Comparison of ENCODE assay signal across 29 cellular contexts in genomic region chr7:8121243-8121642, GRCh38.
A peak's percentile ranks its signal among the peaks of the same experiment; 100 is the strongest.
DNase-seq lines count a peak whose midpoint lies in the region; ATAC-seq lines count a peak whose summit lies in the region.
"Had no signal": no experiment of that assay in that cellular context is flagged by ENCODE, and none has a peak within 500 bp of the region (broad histone marks: within the 10 kb centered on the region; RNA-seq: fewer than 3 reads in every experiment).

No MANE protein-coding gene starts in this region.

- no peak overlapping the region for H3K4me3 ChIP-seq in CD4-positive, alpha-beta memory T cell (ENCODE audit: low read length in 2 of 2)
- H3K4me3 ChIP-seq in naive thymus-derived CD4-positive, alpha-beta T cell (ENCODE audit: low read length), result no peak overlapping the region
- H3K4me3 ChIP-seq: body of pancreas, prostate gland, testis had no signal

- no peak for ATAC-seq in naive thymus-derived CD4-positive, alpha-beta T cell
- ATAC-seq: body of pancreas, PC-3 had no signal

- no peaks in the 10 kb centered on the region for H3K9me3 ChIP-seq in CD4-positive, alpha-beta memory T cell (ENCODE audit: control insufficient read depth in 1 of 2, low read length in 2 of 2)
- no peaks in the 10 kb centered on the region for H3K9me3 ChIP-seq in naive thymus-derived CD4-positive, alpha-beta T cell (ENCODE audit: control insufficient read depth in 2 of 3, low read length in 3 of 3)
- H3K9me3 ChIP-seq: body of pancreas, prostate gland, SK-N-SH, testis had no signal

- DNase-seq in T-helper 1 cell (no peak), LHCN-M2 (ENCODE audit: low read depth) (peak; percentile 2), immature natural killer cell (no peak), NCI-H524 (lab: John Stamatoyannopoulos, UW) (no peak), NCI-H2029 treated with DMSO at 0.1 percent for 48 hours (lab: John Stamatoyannopoulos, UW) (no peak)
- no peak for DNase-seq in CD4-positive, alpha-beta memory T cell
- no peak for DNase-seq in naive thymus-derived CD4-positive, alpha-beta T cell
- DNase-seq: activated CD4-positive, alpha-beta T cell treated with anti-CD3 and anti-CD28 coated beads, Interleukin-2, amount 10 ng/mL, durations not matched to agents 7 days and 5 days; activated CD8-positive, alpha-beta memory T cell treated with anti-CD3 and anti-CD28 coated beads, Interleukin-2, amount 50 U/mL, for 4 hours; activated effector memory CD4-positive, alpha-beta T cell treated with anti-CD3 and anti-CD28 coated beads, Interleukin-2, amount 50 U/mL, for 16 hours; body of pancreas; effector CD4-positive, alpha-beta T cell; erythroblast; glutamatergic neuron; H9; Karpas-422; kidney; MV-4-11; naive B cell; NCI-H2171 treated with DMSO at 0.1 percent for 48 hours; PC-3; SK-N-SH; stimulated activated CD4-positive, alpha-beta T cell treated with anti-CD3 and anti-CD28 coated beads, Interleukin-15, amount 100 ng/mL, for 24 hours; stimulated activated naive CD4-positive, alpha-beta T cell; testis; WERI-Rb-1 had no signal

- no peak overlapping the region for H3K4me3 Mint-ChIP-seq in T-helper 1 cell treated with Interleukin-12 subunit alpha and Interleukin-12 subunit beta and Interleukin-4 antibody, amounts not matched to agents 30 μg/mL and 1 μg/mL, for 36 hours
- peak overlapping the region in 2 of 8 donors; percentile 21 for H3K4me3 Mint-ChIP-seq in CD4-positive, alpha-beta memory T cell
- H3K4me3 Mint-ChIP-seq in immature natural killer cell, result peak overlapping the region in 4 of 5 donors; percentile 15 to 53 (median 34)
- no peak overlapping the region for H3K4me3 Mint-ChIP-seq in naive thymus-derived CD4-positive, alpha-beta T cell
- H3K4me3 Mint-ChIP-seq: activated CD4-positive, alpha-beta T cell treated with anti-CD3 and anti-CD28 coated beads, Interleukin-2, amount 10 ng/mL, durations not matched to agents 7 days and 5 days; H9; mesothelial cell of epicardium; naive B cell had no signal

- H3K9me3 Mint-ChIP-seq in T-helper 1 cell treated with Interleukin-12 subunit alpha and Interleukin-12 subunit beta and Interleukin-4 antibody, amounts not matched to agents 30 μg/mL and 1 μg/mL, for 36 hours, result peaks cover 5% of the 10 kb centered on the region
- no peaks in the 10 kb centered on the region for H3K9me3 Mint-ChIP-seq in CD4-positive, alpha-beta memory T cell
- H3K9me3 Mint-ChIP-seq in immature natural killer cell, result no peaks in the 10 kb centered on the region
- peaks cover 0 to 11% (median 0%) of the 10 kb centered on the region in 11 donors for H3K9me3 Mint-ChIP-seq in naive thymus-derived CD4-positive, alpha-beta T cell
- H3K9me3 Mint-ChIP-seq: activated CD4-positive, alpha-beta T cell treated with anti-CD3 and anti-CD28 coated beads, Interleukin-2, amount 10 ng/mL, durations not matched to agents 7 days and 5 days; H9; mesothelial cell of epicardium had no signal

- intact Hi-C loops in CD4-positive, alpha-beta memory T cell (cut with micrococcal nuclease), result no loop called here
- intact Hi-C loops in naive thymus-derived CD4-positive, alpha-beta T cell (cut with micrococcal nuclease), result loop anchor here in 1 of 2 donors (10.0 kb wide), 1 partner anchor 936 kb away; the partner anchor contains the start of gene C1GALT1

- H3K4me1 ChIP-seq in CD4-positive, alpha-beta memory T cell (ENCODE audit: insufficient read depth, low read length), result peaks cover 77% of the 10 kb centered on the region
- H3K4me1 ChIP-seq in naive thymus-derived CD4-positive, alpha-beta T cell (ENCODE audit: control insufficient read depth in 2 of 2, insufficient read depth in 2 of 2, low read length in 2 of 2), result peaks cover 22 to 32% of the 10 kb centered on the region in 2 donors
- H3K4me1 ChIP-seq: body of pancreas, prostate gland, testis had no signal

- CTCF ChIA-PET in CD4-positive, alpha-beta memory T cell (lab: Charles Lee; ENCODE audit: partially characterized antibody), result no interaction called here
- CTCF ChIA-PET in naive thymus-derived CD4-positive, alpha-beta T cell (lab: Charles Lee), result no interaction called here

- no peaks in the 10 kb centered on the region for H3K27me3 Mint-ChIP-seq in T-helper 1 cell treated with Interleukin-12 subunit alpha and Interleukin-12 subunit beta and Interleukin-4 antibody, amounts not matched to agents 30 μg/mL and 1 μg/mL, for 36 hours (ENCODE audit: low read depth)
- no peaks in the 10 kb centered on the region for H3K27me3 Mint-ChIP-seq in CD4-positive, alpha-beta memory T cell
- H3K27me3 Mint-ChIP-seq in immature natural killer cell (ENCODE audit: low read depth in 3 of 3), result peaks cover 5 to 13% (median 6%) of the 10 kb centered on the region in 3 donors
- no peaks in the 10 kb centered on the region for H3K27me3 Mint-ChIP-seq in naive thymus-derived CD4-positive, alpha-beta T cell
- H3K27me3 Mint-ChIP-seq: activated CD4-positive, alpha-beta T cell treated with anti-CD3 and anti-CD28 coated beads, Interleukin-2, amount 10 ng/mL, durations not matched to agents 7 days and 5 days; naive B cell had no signal

- H3K36me3 ChIP-seq in CD4-positive, alpha-beta memory T cell (ENCODE audit: insufficient read depth, low read length), result no peaks in the 10 kb centered on the region
- no peaks in the 10 kb centered on the region for H3K36me3 ChIP-seq in naive thymus-derived CD4-positive, alpha-beta T cell (ENCODE audit: control insufficient read depth in 2 of 3, insufficient read depth in 3 of 3, low read length in 3 of 3)
- H3K36me3 ChIP-seq: prostate gland, WERI-Rb-1 had no signal

- H3K27me3 ChIP-seq in CD4-positive, alpha-beta memory T cell (ENCODE audit: insufficient read depth, low read length), result no peaks in the 10 kb centered on the region
- no peaks in the 10 kb centered on the region for H3K27me3 ChIP-seq in naive thymus-derived CD4-positive, alpha-beta T cell (ENCODE audit: control insufficient read depth in 2 of 2, insufficient read depth in 2 of 2, low read length in 2 of 2)
- H3K27me3 ChIP-seq: body of pancreas, testis had no signal

- H3K36me3 Mint-ChIP-seq in T-helper 1 cell treated with Interleukin-12 subunit alpha and Interleukin-12 subunit beta and Interleukin-4 antibody, amounts not matched to agents 30 μg/mL and 1 μg/mL, for 36 hours (ENCODE audit: low read depth), result peaks cover 15% of the 10 kb centered on the region
- H3K36me3 Mint-ChIP-seq in CD4-positive, alpha-beta memory T cell, result peaks cover 0 to 3% of the 10 kb centered on the region in 2 donors
- peaks cover 0 to 4% (median 4%) of the 10 kb centered on the region in 3 donors for H3K36me3 Mint-ChIP-seq in immature natural killer cell
- H3K36me3 Mint-ChIP-seq in naive thymus-derived CD4-positive, alpha-beta T cell, result peaks cover 0 to 22% (median 4%) of the 10 kb centered on the region in 5 donors
- H3K36me3 Mint-ChIP-seq: mesothelial cell of epicardium, naive B cell had no signal

- H3K27ac ChIP-seq in CD4-positive, alpha-beta memory T cell (ENCODE audit: low read depth, low read length), result no peak overlapping the region
- H3K27ac ChIP-seq in naive thymus-derived CD4-positive, alpha-beta T cell (ENCODE audit: low read depth, low read length), result no peak overlapping the region
- H3K27ac ChIP-seq: body of pancreas, prostate gland, testis, WERI-Rb-1 had no signal

- peaks cover 59% of the 10 kb centered on the region for H3K4me1 Mint-ChIP-seq in T-helper 1 cell treated with Interleukin-12 subunit alpha and Interleukin-12 subunit beta and Interleukin-4 antibody, amounts not matched to agents 30 μg/mL and 1 μg/mL, for 36 hours (ENCODE audit: low read depth)
- H3K4me1 Mint-ChIP-seq in CD4-positive, alpha-beta memory T cell, result peaks cover 45 to 72% (median 55%) of the 10 kb centered on the region in 4 donors
- H3K4me1 Mint-ChIP-seq in immature natural killer cell, result peaks cover 75 to 95% of the 10 kb centered on the region in 2 donors
- H3K4me1 Mint-ChIP-seq in naive thymus-derived CD4-positive, alpha-beta T cell, result peaks cover 30 to 70% (median 57%) of the 10 kb centered on the region in 7 donors

- POLR2A ChIA-PET in CD4-positive, alpha-beta memory T cell (lab: Charles Lee; ENCODE audit: partially characterized antibody), result interaction anchor here (1.1 to 11.6 kb wide), 2 partner anchors 12 to 55 kb away, joined by 3 to 101 read pairs; no protein-coding TSS in a partner anchor
- POLR2A ChIA-PET in naive thymus-derived CD4-positive, alpha-beta T cell (lab: Charles Lee), result interaction anchor here (0.6 kb wide), 1 partner anchor 10 kb away, joined by 3 read pairs; no protein-coding TSS in a partner anchor

- peak overlapping the region; percentile 43 for H3K27ac Mint-ChIP-seq in T-helper 1 cell treated with Interleukin-12 subunit alpha and Interleukin-12 subunit beta and Interleukin-4 antibody, amounts not matched to agents 30 μg/mL and 1 μg/mL, for 36 hours
- H3K27ac Mint-ChIP-seq in CD4-positive, alpha-beta memory T cell, result peak overlapping the region in 6 of 7 donors; percentile 29 to 93 (median 74)
- peak overlapping the region in 5 of 6 donors; percentile 40 to 80 (median 73) for H3K27ac Mint-ChIP-seq in immature natural killer cell
- H3K27ac Mint-ChIP-seq in naive thymus-derived CD4-positive, alpha-beta T cell, result peak overlapping the region in 3 of 9 donors; percentile 33 to 72 (median 72)
- H3K27ac Mint-ChIP-seq: activated CD4-positive, alpha-beta T cell treated with anti-CD3 and anti-CD28 coated beads, Interleukin-2, amount 10 ng/mL, durations not matched to agents 7 days and 5 days; H9; mesothelial cell of epicardium had no signal

Comparison
In these comparisons a context has a peak if more than half of its experiments do, and no peak if none do; other contexts are left out.
1. H3K4me3 Mint-ChIP-seq: peak in immature natural killer cell (4 of 5); none in T-helper 1 cell treated with Interleukin-12 subunit alpha and Interleukin-12 subunit beta and Interleukin-4 antibody, amounts not matched to agents 30 μg/mL and 1 μg/mL, for 36 hours (single experiment) and naive thymus-derived CD4-positive, alpha-beta T cell (0 of 10).